1 cellular context compared by ENCODE assay signal in the genomic region with DNA sequence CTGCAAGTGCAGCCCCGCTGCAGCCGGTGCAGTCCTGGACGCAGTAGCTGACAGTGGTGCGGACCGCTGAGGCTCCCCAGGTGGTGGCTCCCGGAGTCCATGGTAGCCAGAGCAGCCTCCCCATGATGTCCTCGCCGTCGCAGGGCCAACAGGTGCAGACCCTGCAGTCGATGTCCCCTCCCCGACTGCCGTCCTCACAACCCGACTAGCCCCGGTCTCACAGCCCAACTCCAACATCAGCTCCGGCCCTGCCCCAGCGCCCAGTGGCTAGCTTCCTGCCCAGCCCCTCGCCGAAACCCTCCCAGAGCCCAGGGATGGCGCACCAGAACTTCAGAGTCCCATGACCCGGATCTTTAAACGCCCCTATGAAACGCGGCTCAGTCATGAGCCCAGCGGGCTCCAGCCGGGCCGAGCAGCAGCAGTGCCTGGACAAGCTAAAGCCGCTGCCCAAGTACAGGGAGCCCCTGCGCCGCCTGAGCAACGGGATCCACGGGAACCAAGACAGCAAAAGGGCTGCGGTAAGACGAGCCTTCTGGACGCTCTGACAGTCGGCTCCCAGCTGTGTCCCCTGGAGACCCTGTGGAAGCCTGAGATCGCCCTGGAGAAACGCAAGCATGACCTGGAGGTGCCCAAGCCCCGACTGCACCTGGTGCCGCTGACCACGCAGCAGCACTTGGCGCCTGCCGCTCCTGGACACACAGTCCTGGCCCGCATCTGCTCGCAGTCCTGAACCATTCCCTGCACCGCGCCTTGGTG.
TF ChIP-seq lines count a peak whose summit lies in the region.

No MANE protein-coding gene starts in this region.

TF ChIP-seq in HepG2, 621 proteins besides CTCF, POLR2A, EP300 and RAD21:
- TF ChIP-seq REPIN1 (CRISPR knock-in tag; IDR thresholded peaks at IDR 0.05; ENCODE audit: borderline replicate concordance, low read depth) (no peak), SP1 (IDR thresholded peaks at IDR 0.05) (no peak), SP1 (CRISPR knock-in tag; IDR thresholded peaks at IDR 0.05) (no peak), ZNF251 (CRISPR knock-in tag; IDR thresholded peaks at IDR 0.05) (no peak), TEAD2 (CRISPR knock-in tag; IDR thresholded peaks at IDR 0.05) (no peak), ZSCAN12 (CRISPR knock-in tag; IDR thresholded peaks at IDR 0.05) (no peak), PTBP1 (IDR thresholded peaks at IDR 0.05; ENCODE audit: low read depth, low read length, poor library complexity, severe bottlenecking) (no peak), CREM (IDR thresholded peaks at IDR 0.05) (no peak), CREM (CRISPR knock-in tag; IDR thresholded peaks at IDR 0.05) (no peak), MLLT10 (CRISPR knock-in tag; IDR thresholded peaks at IDR 0.05) (no peak), TBX3 (IDR thresholded peaks at IDR 0.05; ENCODE audit: borderline replicate concordance) (no peak), ZNF232 (CRISPR knock-in tag; IDR thresholded peaks at IDR 0.05; ENCODE audit: borderline replicate concordance) (no peak), TBX2 (CRISPR knock-in tag; IDR thresholded peaks at IDR 0.05; ENCODE audit: borderline replicate concordance) (no peak), ATRX (CRISPR knock-in tag; IDR thresholded peaks at IDR 0.05; ENCODE audit: borderline replicate concordance) (no peak), ZNF552 (CRISPR knock-in tag; IDR thresholded peaks at IDR 0.05; ENCODE audit: borderline replicate concordance) (no peak), HNRNPL (IDR thresholded peaks at IDR 0.05; ENCODE audit: low read depth, low read length) (no peak), FOSL1 (CRISPR knock-in tag; IDR thresholded peaks at IDR 0.05; ENCODE audit: borderline replicate concordance) (no peak), ZSCAN31 (CRISPR knock-in tag; IDR thresholded peaks at IDR 0.05; ENCODE audit: low read depth) (no peak), ZNF205 (CRISPR knock-in tag; IDR thresholded peaks at IDR 0.05) (no peak), SRY (CRISPR knock-in tag; IDR thresholded peaks at IDR 0.05) (no peak), MED1 (CRISPR knock-in tag; IDR thresholded peaks at IDR 0.05) (no peak)
- TF ChIP-seq, protein P1, sequence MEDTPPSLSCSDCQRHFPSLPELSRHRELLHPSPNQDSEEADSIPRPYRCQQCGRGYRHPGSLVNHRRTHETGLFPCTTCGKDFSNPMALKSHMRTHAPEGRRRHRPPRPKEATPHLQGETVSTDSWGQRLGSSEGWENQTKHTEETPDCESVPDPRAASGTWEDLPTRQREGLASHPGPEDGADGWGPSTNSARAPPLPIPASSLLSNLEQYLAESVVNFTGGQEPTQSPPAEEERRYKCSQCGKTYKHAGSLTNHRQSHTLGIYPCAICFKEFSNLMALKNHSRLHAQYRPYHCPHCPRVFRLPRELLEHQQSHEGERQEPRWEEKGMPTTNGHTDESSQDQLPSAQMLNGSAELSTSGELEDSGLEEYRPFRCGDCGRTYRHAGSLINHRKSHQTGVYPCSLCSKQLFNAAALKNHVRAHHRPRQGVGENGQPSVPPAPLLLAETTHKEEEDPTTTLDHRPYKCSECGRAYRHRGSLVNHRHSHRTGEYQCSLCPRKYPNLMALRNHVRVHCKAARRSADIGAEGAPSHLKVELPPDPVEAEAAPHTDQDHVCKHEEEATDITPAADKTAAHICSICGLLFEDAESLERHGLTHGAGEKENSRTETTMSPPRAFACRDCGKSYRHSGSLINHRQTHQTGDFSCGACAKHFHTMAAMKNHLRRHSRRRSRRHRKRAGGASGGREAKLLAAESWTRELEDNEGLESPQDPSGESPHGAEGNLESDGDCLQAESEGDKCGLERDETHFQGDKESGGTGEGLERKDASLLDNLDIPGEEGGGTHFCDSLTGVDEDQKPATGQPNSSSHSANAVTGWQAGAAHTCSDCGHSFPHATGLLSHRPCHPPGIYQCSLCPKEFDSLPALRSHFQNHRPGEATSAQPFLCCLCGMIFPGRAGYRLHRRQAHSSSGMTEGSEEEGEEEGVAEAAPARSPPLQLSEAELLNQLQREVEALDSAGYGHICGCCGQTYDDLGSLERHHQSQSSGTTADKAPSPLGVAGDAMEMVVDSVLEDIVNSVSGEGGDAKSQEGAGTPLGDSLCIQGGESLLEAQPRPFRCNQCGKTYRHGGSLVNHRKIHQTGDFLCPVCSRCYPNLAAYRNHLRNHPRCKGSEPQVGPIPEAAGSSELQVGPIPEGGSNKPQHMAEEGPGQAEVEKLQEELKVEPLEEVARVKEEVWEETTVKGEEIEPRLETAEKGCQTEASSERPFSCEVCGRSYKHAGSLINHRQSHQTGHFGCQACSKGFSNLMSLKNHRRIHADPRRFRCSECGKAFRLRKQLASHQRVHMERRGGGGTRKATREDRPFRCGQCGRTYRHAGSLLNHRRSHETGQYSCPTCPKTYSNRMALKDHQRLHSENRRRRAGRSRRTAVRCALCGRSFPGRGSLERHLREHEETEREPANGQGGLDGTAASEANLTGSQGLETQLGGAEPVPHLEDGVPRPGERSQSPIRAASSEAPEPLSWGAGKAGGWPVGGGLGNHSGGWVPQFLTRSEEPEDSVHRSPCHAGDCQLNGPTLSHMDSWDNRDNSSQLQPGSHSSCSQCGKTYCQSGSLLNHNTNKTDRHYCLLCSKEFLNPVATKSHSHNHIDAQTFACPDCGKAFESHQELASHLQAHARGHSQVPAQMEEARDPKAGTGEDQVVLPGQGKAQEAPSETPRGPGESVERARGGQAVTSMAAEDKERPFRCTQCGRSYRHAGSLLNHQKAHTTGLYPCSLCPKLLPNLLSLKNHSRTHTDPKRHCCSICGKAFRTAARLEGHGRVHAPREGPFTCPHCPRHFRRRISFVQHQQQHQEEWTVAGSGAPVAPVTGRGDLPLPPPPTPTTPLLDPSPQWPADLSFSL (CRISPR knock-in tag; IDR thresholded peaks at IDR 0.05): no peak
TF ChIP-seq in HepG2: peak in this region for 0.
